In genomic region chr3:5140230-5140621, GRCh38 we compare ENCODE assay signal across 10 cellular contexts. TPM values are rescaled to one million over a fixed set of nuclear protein-coding genes. Genes with fewer than 3 reads are reported as not detected.
DNase-seq lines count a peak whose midpoint lies in the region; ATAC-seq and TF ChIP-seq lines count a peak whose summit lies in the region.
"Had no signal": no experiment of that assay in that cellular context is flagged by ENCODE, and none has a peak within 500 bp of the region (broad histone marks: within the 10 kb centered on the region; RNA-seq: fewer than 3 reads in every experiment).

No MANE protein-coding gene starts in this region.

- peaks cover 7% of the 10 kb centered on the region for H3K9me3 Mint-ChIP-seq in CD8-positive, alpha-beta T cell
- H3K9me3 Mint-ChIP-seq in endodermal cell = peaks cover 39% of the 10 kb centered on the region
- H3K9me3 Mint-ChIP-seq: activated naive CD4-positive, alpha-beta T cell treated with anti-CD3 and anti-CD28 coated beads, Interleukin-2, amount 50 U/mL, for 24 hours had no signal

- peaks cover 74% of the 10 kb centered on the region for H3K4me1 Mint-ChIP-seq in CD8-positive, alpha-beta T cell (ENCODE audit: low read depth)
- peaks cover 3% of the 10 kb centered on the region for H3K4me1 Mint-ChIP-seq in endodermal cell

- no peak for TF ChIP-seq CTCF in CD8-positive, alpha-beta T cell (IDR thresholded peaks at IDR 0.05)
- TF ChIP-seq CTCF in endodermal cell (conservative IDR thresholded peaks at IDR 0.05) = no peak

- peak overlapping the region; percentile 2 for H3K4me3 Mint-ChIP-seq in CD8-positive, alpha-beta T cell
- H3K4me3 Mint-ChIP-seq in endodermal cell = no peak overlapping the region
- H3K4me3 Mint-ChIP-seq: activated naive CD4-positive, alpha-beta T cell treated with anti-CD3 and anti-CD28 coated beads, Interleukin-2, amount 50 U/mL, for 24 hours had no signal

- H3K9me3 ChIP-seq in CD8-positive, alpha-beta T cell (ENCODE audit: low read length) = no peaks in the 10 kb centered on the region
- peaks cover 39% of the 10 kb centered on the region for H3K9me3 ChIP-seq in endodermal cell (ENCODE audit: control insufficient read depth, low read length)

- CTCF ChIA-PET in CD8-positive, alpha-beta T cell (lab: Charles Lee) = no interaction called here

- H3K36me3 Mint-ChIP-seq in CD8-positive, alpha-beta T cell = peaks cover 49% of the 10 kb centered on the region
- H3K36me3 Mint-ChIP-seq in endodermal cell (ENCODE audit: low read depth) = peaks cover 57% of the 10 kb centered on the region

- no peak for ATAC-seq in CD8-positive, alpha-beta T cell
- ATAC-seq in GM19467 (IDR thresholded peaks at IDR 0.05; ENCODE audit: unreplicated experiment) (peak; percentile 29), HG03108 (IDR thresholded peaks at IDR 0.05; ENCODE audit: unreplicated experiment) (peak; percentile 31)

- H3K4me3 ChIP-seq in CD8-positive, alpha-beta T cell (ENCODE audit: low read depth, low read length) = no peak overlapping the region
- H3K4me3 ChIP-seq in endodermal cell (ENCODE audit: low read length) = no peak overlapping the region

- H3K27me3 ChIP-seq in CD8-positive, alpha-beta T cell (ENCODE audit: insufficient read depth, low read length) = no peaks in the 10 kb centered on the region
- no peaks in the 10 kb centered on the region for H3K27me3 ChIP-seq in endodermal cell (ENCODE audit: control insufficient read depth, insufficient read depth, low read length, poor library complexity, severe bottlenecking)

- no peaks in the 10 kb centered on the region for H3K36me3 ChIP-seq in CD8-positive, alpha-beta T cell (ENCODE audit: insufficient read depth, low read length)
- peaks cover 37% of the 10 kb centered on the region for H3K36me3 ChIP-seq in endodermal cell (ENCODE audit: control insufficient read depth, insufficient read depth, low read length)

- H3K4me1 ChIP-seq in CD8-positive, alpha-beta T cell (ENCODE audit: insufficient read depth, low read length) = peaks cover 21% of the 10 kb centered on the region
- H3K4me1 ChIP-seq in endodermal cell (ENCODE audit: control insufficient read depth, insufficient read depth, low read length) = no peaks in the 10 kb centered on the region

- intact Hi-C loops in CD8-positive, alpha-beta T cell (cut with DNase I, micrococcal nuclease) = loop anchor here in 1 of 2 experiments (10.0 kb wide), 1 partner anchor 765 kb away; no protein-coding TSS in a partner anchor
- intact Hi-C loops in posterior vena cava (cut with DNase I) = no loop called here

- H3K27ac ChIP-seq in CD8-positive, alpha-beta T cell (ENCODE audit: low read depth, low read length) = no peak overlapping the region
- H3K27ac ChIP-seq in endodermal cell (ENCODE audit: low read depth, low read length) = no peak overlapping the region

- DNase-seq in CD8-positive, alpha-beta T cell = no peak
- peak; percentile 5 for DNase-seq in endodermal cell
- DNase-seq in posterior vena cava (ENCODE audit: low spot score) = no peak
- no peak for DNase-seq in LoVo (ENCODE audit: low spot score)
- DNase-seq in COLO829 (ENCODE audit: low spot score) = no peak
- DNase-seq in SKM-1 (lab: John Stamatoyannopoulos, UW; ENCODE audit: unreplicated experiment) = no peak
- DNase-seq: AML-193 had no signal

- H3K27ac Mint-ChIP-seq in CD8-positive, alpha-beta T cell = peak overlapping the region; percentile 20
- H3K27ac Mint-ChIP-seq in endodermal cell = peak overlapping the region; percentile 27
- H3K27ac Mint-ChIP-seq: activated naive CD4-positive, alpha-beta T cell treated with anti-CD3 and anti-CD28 coated beads, Interleukin-2, amount 50 U/mL, for 24 hours had no signal

- WGBS in endodermal cell (ENCODE audit: insufficient coverage in 1 of 2, insufficient read length in 1 of 2), 2 experiments = 95 to 100% methylated on average over 1 to 3 of the region's 4 CpGs

- POLR2A ChIA-PET in CD8-positive, alpha-beta T cell (lab: Charles Lee) = no interaction called here

- no peak overlapping the region for H3K9ac ChIP-seq in endodermal cell (ENCODE audit: extremely low read depth, low read length, poor library complexity, severe bottlenecking)

- H3K27me3 Mint-ChIP-seq in CD8-positive, alpha-beta T cell (ENCODE audit: low read depth) = no peaks in the 10 kb centered on the region
- H3K27me3 Mint-ChIP-seq in endodermal cell (ENCODE audit: insufficient read depth) = no peaks in the 10 kb centered on the region
- H3K27me3 Mint-ChIP-seq: activated naive CD4-positive, alpha-beta T cell treated with anti-CD3 and anti-CD28 coated beads, Interleukin-2, amount 50 U/mL, for 24 hours had no signal

RNA-seq across cellular contexts. Expression of gene ARL8B, which starts 18.1 kb away (rescaled TPM):
- 10 to 100 TPM; 54.1 to 61.7 TPM for total RNA-seq in CD8-positive, alpha-beta T cell
- total RNA-seq in endodermal cell (10 to 100 TPM; 31.2 to 37.3 TPM), posterior vena cava (10 to 100 TPM; 63.0 to 65.9 TPM)
- 68.3 TPM for polyA plus RNA-seq in endodermal cell (2013, experiment 1 of 2)
- polyA plus RNA-seq in endodermal cell (2013, experiment 2 of 2) = 61.1 TPM

RNA-seq across cellular contexts. Expression of gene EDEM1, which starts 47.3 kb away (rescaled TPM):
- 10 to 100 TPM; 73.0 to 88.9 TPM for total RNA-seq in CD8-positive, alpha-beta T cell
- total RNA-seq in endodermal cell (10 to 100 TPM; 24.5 to 28.1 TPM), posterior vena cava (10 to 100 TPM; 25.0 to 28.1 TPM)
- polyA plus RNA-seq in endodermal cell (2013, experiment 1 of 2) = 10.5 TPM
- 11.2 TPM for polyA plus RNA-seq in endodermal cell (2013, experiment 2 of 2)
